34 cellular contexts compared by ENCODE assay signal in genomic region chr17:8031261-8031661, GRCh38. TPM values are rescaled to one million over a fixed set of nuclear protein-coding genes. Genes with fewer than 3 reads are reported as not detected.
"Had no signal": no experiment of that assay in that cellular context is flagged by ENCODE, and none has a peak within 500 bp of the region (broad histone marks: within the 10 kb centered on the region; RNA-seq: fewer than 3 reads in every experiment).

No MANE protein-coding gene starts in this region.

- H3K4me1 ChIP-seq: SJCRH30 had no signal

- FAIRE-seq: bronchial epithelial cell, TTC549 had no signal

- H3K4me3 ChIP-seq: SJCRH30, SK-N-MC had no signal

- H3K4me3 Mint-ChIP-seq: activated CD4-positive, alpha-beta T cell treated with anti-CD3 and anti-CD28 coated beads, Interleukin-2, amount 10 ng/mL, durations not matched to agents 24 days and 14 days; activated CD8-positive, alpha-beta T cell treated with anti-CD3 and anti-CD28 coated beads for 36 hours; activated naive CD8-positive, alpha-beta T cell treated with anti-CD3 and anti-CD28 coated beads for 36 hours; activated T-cell treated with anti-CD3 and anti-CD28 coated beads, Interleukin-2, amount 50 U/mL, for 72 hours; activated T-helper 17 cell treated with anti-CD3 and anti-CD28 coated beads, Interleukin-2, amount 50 U/mL, for 72 hours; brain; T-helper 1 cell treated with Interleukin-12 subunit alpha and Interleukin-12 subunit beta and Interleukin-4 antibody, amounts not matched to agents 30 μg/mL and 1 μg/mL, for 36 hours; T-helper 2 cell treated with Interferon-gamma antibody and Interleukin-4, amounts not matched to agents 5 μg/mL and 100 μg/mL, for 36 hours had no signal

- H3K27me3 ChIP-seq: SJCRH30 had no signal

- H3K4me1 Mint-ChIP-seq: activated CD4-positive, alpha-beta T cell treated with anti-CD3 and anti-CD28 coated beads, Interleukin-2, amount 10 ng/mL, durations not matched to agents 24 days and 14 days; activated naive CD8-positive, alpha-beta T cell treated with anti-CD3 and anti-CD28 coated beads for 36 hours; activated T-helper 17 cell treated with anti-CD3 and anti-CD28 coated beads, Interleukin-2, amount 50 U/mL, for 72 hours; brain had no signal

- ATAC-seq: activated CD8-positive, alpha-beta T cell treated with anti-CD3 and anti-CD28 coated beads for 36 hours; activated T-cell treated with anti-CD3 and anti-CD28 coated beads, Interleukin-2, amount 50 U/mL, for 72 hours; activated T-helper 17 cell treated with anti-CD3 and anti-CD28 coated beads, Interleukin-2, amount 50 U/mL, for 72 hours; Panc1 had no signal

- H3K27ac Mint-ChIP-seq: activated CD4-positive, alpha-beta T cell treated with anti-CD3 and anti-CD28 coated beads, Interleukin-2, amount 10 ng/mL, durations not matched to agents 24 days and 14 days; activated CD8-positive, alpha-beta T cell treated with anti-CD3 and anti-CD28 coated beads for 36 hours; activated naive CD8-positive, alpha-beta T cell treated with anti-CD3 and anti-CD28 coated beads for 36 hours; activated T-cell treated with anti-CD3 and anti-CD28 coated beads, Interleukin-2, amount 50 U/mL, for 72 hours; activated T-helper 17 cell treated with anti-CD3 and anti-CD28 coated beads, Interleukin-2, amount 50 U/mL, for 72 hours; brain; T-helper 1 cell treated with Interleukin-12 subunit alpha and Interleukin-12 subunit beta and Interleukin-4 antibody, amounts not matched to agents 30 μg/mL and 1 μg/mL, for 36 hours; T-helper 2 cell treated with Interferon-gamma antibody and Interleukin-4, amounts not matched to agents 5 μg/mL and 100 μg/mL, for 36 hours had no signal

- H3K36me3 ChIP-seq: SJCRH30 had no signal

- H3K27ac ChIP-seq: KMS-11, SJCRH30, SK-N-MC had no signal

- H3K36me3 Mint-ChIP-seq: activated naive CD8-positive, alpha-beta T cell treated with anti-CD3 and anti-CD28 coated beads for 36 hours; brain had no signal

- H3K9me3 Mint-ChIP-seq: activated CD4-positive, alpha-beta T cell treated with anti-CD3 and anti-CD28 coated beads, Interleukin-2, amount 10 ng/mL, durations not matched to agents 24 days and 14 days; activated CD8-positive, alpha-beta T cell treated with anti-CD3 and anti-CD28 coated beads for 36 hours; activated naive CD8-positive, alpha-beta T cell treated with anti-CD3 and anti-CD28 coated beads for 36 hours; activated T-cell treated with anti-CD3 and anti-CD28 coated beads, Interleukin-2, amount 50 U/mL, for 72 hours; activated T-helper 17 cell treated with anti-CD3 and anti-CD28 coated beads, Interleukin-2, amount 50 U/mL, for 72 hours; T-helper 1 cell treated with Interleukin-12 subunit alpha and Interleukin-12 subunit beta and Interleukin-4 antibody, amounts not matched to agents 30 μg/mL and 1 μg/mL, for 36 hours; T-helper 2 cell treated with Interferon-gamma antibody and Interleukin-4, amounts not matched to agents 5 μg/mL and 100 μg/mL, for 36 hours had no signal

- H3K9me3 ChIP-seq: SJCRH30 had no signal

- DNase-seq: activated CD4-positive, alpha-beta T cell treated with anti-CD3 and anti-CD28 coated beads, Interleukin-2, amount 10 ng/mL, durations not matched to agents 24 days and 14 days; activated CD4-positive, alpha-beta T cell treated with anti-CD3 and anti-CD28 coated beads, Interleukin-2, amount 50 U/mL, for 4 hours; activated CD8-positive, alpha-beta T cell treated with anti-CD3 and anti-CD28 coated beads for 36 hours; activated effector memory CD4-positive, alpha-beta T cell treated with anti-CD3 and anti-CD28 coated beads, Interleukin-2, amount 50 U/mL, for 16 hours; activated naive CD4-positive, alpha-beta T cell; activated naive CD4-positive, alpha-beta T cell treated with anti-CD3 and anti-CD28 coated beads, Interleukin-2, amount 50 U/mL, for 16 hours; activated naive CD8-positive, alpha-beta T cell treated with anti-CD3 and anti-CD28 coated beads for 36 hours; activated T-cell treated with anti-CD3 and anti-CD28 coated beads, Interleukin-2, amount 50 U/mL, for 1 hour; activated T-cell treated with anti-CD3 and anti-CD28 coated beads, Interleukin-2, amount 50 U/mL, for 72 hours; amygdala; MM.1S; MV-4-11; NCI-H1092 treated with DMSO at 0.1 percent for 48 hours; NCI-H1417; NCI-H146; NCI-H1930; NCI-H2081 treated with DMSO at 0.1 percent for 48 hours; NCI-H345; NCI-H524 treated with DMSO at 0.1 percent for 48 hours; SHP77; SJCRH30 had no signal

RNA-seq across cellular contexts. Expression of gene ALOX15B, which starts 7.6 kb away (rescaled TPM):
- total RNA-seq: activated CD4-positive, alpha-beta T cell treated with anti-CD3 and anti-CD28 coated beads, Interleukin-2, amount 10 ng/mL, durations not matched to agents 24 days and 14 days; activated CD8-positive, alpha-beta memory T cell treated with anti-CD3 and anti-CD28 coated beads for 36 hours; NCI-H460; RPMI7951; SJCRH30 had no signal

RNA-seq across cellular contexts. Expression of gene GUCY2D, which starts 28.8 kb away (rescaled TPM):
- total RNA-seq: activated CD4-positive, alpha-beta T cell treated with anti-CD3 and anti-CD28 coated beads, Interleukin-2, amount 10 ng/mL, durations not matched to agents 24 days and 14 days; activated CD8-positive, alpha-beta memory T cell treated with anti-CD3 and anti-CD28 coated beads for 36 hours; activated CD8-positive, alpha-beta T cell treated with anti-CD3 and anti-CD28 coated beads for 36 hours; activated naive CD8-positive, alpha-beta T cell treated with anti-CD3 and anti-CD28 coated beads for 36 hours; bronchial epithelial cell; LHCN-M2; RPMI7951; SJCRH30 had no signal

RNA-seq across cellular contexts. Expression of gene ALOX12B, which starts 56.3 kb away (rescaled TPM):
- total RNA-seq: RPMI7951, SJCRH30 had no signal
